ENCODE assay signal across 10 cellular contexts in genomic region chr1:234231061-234231892, GRCh38.
A peak's percentile ranks its signal among the peaks of the same experiment; 100 is the strongest.
DNase-seq lines count a peak whose midpoint lies in the region; ATAC-seq and TF ChIP-seq lines count a peak whose summit lies in the region.
"Had no signal": no experiment of that assay in that cellular context is flagged by ENCODE, and none has a peak within 500 bp of the region (broad histone marks: within the 10 kb centered on the region; RNA-seq: fewer than 3 reads in every experiment).

No MANE protein-coding gene starts in this region.

- H3K18ac ChIP-seq in mesendoderm (ENCODE audit: low read length), result no peak overlapping the region

- TF ChIP-seq POLR2A in sigmoid colon (IDR thresholded peaks at IDR 0.05), result no peak
- no peak for TF ChIP-seq POLR2A in esophagus squamous epithelium (IDR thresholded peaks at IDR 0.05)

- H3K4me3 Mint-ChIP-seq in Caco-2 (ENCODE audit: unreplicated experiment), result no peak overlapping the region
- H3K4me3 Mint-ChIP-seq in activated T-helper 17 cell treated with anti-CD3 and anti-CD28 coated beads, Interleukin-2, amount 50 U/mL, for 72 hours, result peak overlapping the region; percentile 25
- H3K4me3 Mint-ChIP-seq: activated T-cell treated with anti-CD3 and anti-CD28 coated beads, Interleukin-2, amount 50 U/mL, for 24 hours had no signal

- WGBS in mesendoderm (ENCODE audit: extremely low coverage, insufficient coverage, low lambda C conversion rate), result no CpG with 5 or more reads among the region's 55 CpGs
- WGBS in sigmoid colon, 2 donors, result 65 to 85% methylated on average over 55 of the region's 55 CpGs
- WGBS in esophagus squamous epithelium, 2 donors, result 82 to 87% methylated on average over 16 to 27 of the region's 55 CpGs

- peak; percentile 47 for ATAC-seq in activated T-helper 17 cell treated with anti-CD3 and anti-CD28 coated beads, Interleukin-2, amount 50 U/mL, for 72 hours (replicated peaks)
- ATAC-seq in HG03469 (IDR thresholded peaks at IDR 0.05; ENCODE audit: unreplicated experiment), result no peak

- peak overlapping the region; percentile 27 for H3K9ac ChIP-seq in mesendoderm (ENCODE audit: low read length)

- H2BK15ac ChIP-seq in mesendoderm (replicated peaks; ENCODE audit: low read depth), result no peak overlapping the region

- peaks cover 6% of the 10 kb centered on the region for H3K4me1 Mint-ChIP-seq in Caco-2 (ENCODE audit: low read depth, unreplicated experiment)
- no peaks in the 10 kb centered on the region for H3K4me1 Mint-ChIP-seq in activated T-helper 17 cell treated with anti-CD3 and anti-CD28 coated beads, Interleukin-2, amount 50 U/mL, for 72 hours

- no peaks in the 10 kb centered on the region for H3K79me2 ChIP-seq in mesendoderm (ENCODE audit: control insufficient read depth, insufficient read depth, low read length)

- BruUV-seq in Caco-2 (replicated peaks; lab: Mats Ljungman, UMichigan), result no TSS peak

- H3K23ac ChIP-seq in mesendoderm (ENCODE audit: low read length), result peak overlapping the region; percentile 15

- no peak overlapping the region for H4K5ac ChIP-seq in mesendoderm (ENCODE audit: low read length)

- no peak overlapping the region for H3K4ac ChIP-seq in mesendoderm (ENCODE audit: low read depth, low read length)

- no peaks in the 10 kb centered on the region; the same call in 1 of the 2 replicates for H3K27me3 ChIP-seq in Caco-2 (replicated peaks; ENCODE audit: control insufficient read depth, insufficient read depth, low read length)
- no peaks in the 10 kb centered on the region for H3K27me3 ChIP-seq in H7 (ENCODE audit: control insufficient read depth, insufficient read depth, low read length)
- no peaks in the 10 kb centered on the region for H3K27me3 ChIP-seq in mesendoderm (ENCODE audit: insufficient read depth, low read length, poor library complexity)
- peaks cover 0 to 24% (median 0%) of the 10 kb centered on the region in 3 donors for H3K27me3 ChIP-seq in sigmoid colon
- H3K27me3 ChIP-seq in esophagus squamous epithelium, result peaks cover 0 to 48% (median 0%) of the 10 kb centered on the region in 4 donors

- no peak overlapping the region for H3K27ac ChIP-seq in mesendoderm (ENCODE audit: low read depth, low read length)
- no peak overlapping the region for H3K27ac ChIP-seq in sigmoid colon
- no peak overlapping the region for H3K27ac ChIP-seq in esophagus squamous epithelium

- peak overlapping the region; percentile 58 for H2BK5ac ChIP-seq in mesendoderm (ENCODE audit: low read length)

- no peaks in the 10 kb centered on the region for H3K36me3 Mint-ChIP-seq in Caco-2 (ENCODE audit: insufficient read depth, unreplicated experiment)
- no peaks in the 10 kb centered on the region for H3K36me3 Mint-ChIP-seq in activated T-helper 17 cell treated with anti-CD3 and anti-CD28 coated beads, Interleukin-2, amount 50 U/mL, for 72 hours (ENCODE audit: low read depth)

- H3K36me3 ChIP-seq in Caco-2 (ENCODE audit: control insufficient read depth, insufficient read depth, low read length) (no peaks in the 10 kb centered on the region), H7 (replicated peaks; ENCODE audit: control insufficient read depth, insufficient read depth, low read length) (no peaks in the 10 kb centered on the region), mesendoderm (ENCODE audit: control insufficient read depth, insufficient read depth, low read length) (no peaks in the 10 kb centered on the region), sigmoid colon (no peaks in the 10 kb centered on the region), esophagus squamous epithelium (no peaks in the 10 kb centered on the region)

- no peak overlapping the region for H2BK120ac ChIP-seq in mesendoderm (ENCODE audit: low read depth, low read length)

- no peak for TF ChIP-seq EP300 in sigmoid colon (IDR thresholded peaks at IDR 0.05)

- H3K56ac ChIP-seq in mesendoderm (ENCODE audit: low read length), result peak overlapping the region; percentile 62

- no peak overlapping the region for H3K4me2 ChIP-seq in mesendoderm (ENCODE audit: low read length)

- H3K4me3 ChIP-seq in Caco-2 (ENCODE audit: low read depth, low read length) (no peak overlapping the region), H7 (ENCODE audit: insufficient read depth, low read depth, low read length) (no peak overlapping the region; the same call in 1 of the 2 replicates), mesendoderm (ENCODE audit: low read length) (no peak overlapping the region), sigmoid colon (no peak overlapping the region), esophagus squamous epithelium (no peak overlapping the region)

- H3K9me3 ChIP-seq in Caco-2, result no peaks in the 10 kb centered on the region
- H3K9me3 ChIP-seq in sigmoid colon, result no peaks in the 10 kb centered on the region
- H3K9me3 ChIP-seq in esophagus squamous epithelium, result no peaks in the 10 kb centered on the region

- H3K4me1 ChIP-seq in Caco-2 (no peaks in the 10 kb centered on the region), mesendoderm (ENCODE audit: control insufficient read depth, low read depth, low read length) (peaks cover 13% of the 10 kb centered on the region), sigmoid colon (no peaks in the 10 kb centered on the region), esophagus squamous epithelium (no peaks in the 10 kb centered on the region)

- no peak overlapping the region for H2AK5ac ChIP-seq in mesendoderm (ENCODE audit: low read length)

- H3K79me1 ChIP-seq in mesendoderm (ENCODE audit: low read length), result no peaks in the 10 kb centered on the region

- DNase-seq in Caco-2 (peak in 1 of 2 experiments; percentile 17), H7 (peak; percentile 88), mesendoderm (no peak), sigmoid colon (no peak), esophagus squamous epithelium (lab: John Stamatoyannopoulos, UW) (no peak), NCI-H146 treated with DMSO at 0.1 percent for 48 hours (lab: John Stamatoyannopoulos, UW; ENCODE audit: unreplicated experiment) (no peak)
- DNase-seq: activated T-cell treated with anti-CD3 and anti-CD28 coated beads, Interleukin-2, amount 50 U/mL, for 24 hours; occipital lobe had no signal

- peaks cover 36% of the 10 kb centered on the region for H3K27me3 Mint-ChIP-seq in Caco-2 (ENCODE audit: insufficient read depth, unreplicated experiment)
- peaks cover 37% of the 10 kb centered on the region for H3K27me3 Mint-ChIP-seq in activated T-helper 17 cell treated with anti-CD3 and anti-CD28 coated beads, Interleukin-2, amount 50 U/mL, for 72 hours

- H3K27ac Mint-ChIP-seq in Caco-2 (ENCODE audit: unreplicated experiment), result no peak overlapping the region
- no peak overlapping the region for H3K27ac Mint-ChIP-seq in activated T-helper 17 cell treated with anti-CD3 and anti-CD28 coated beads, Interleukin-2, amount 50 U/mL, for 72 hours
- H3K27ac Mint-ChIP-seq: activated T-cell treated with anti-CD3 and anti-CD28 coated beads, Interleukin-2, amount 50 U/mL, for 24 hours had no signal

- intact Hi-C loops in Caco-2 (cut with micrococcal nuclease; ENCODE audit: unreplicated experiment) (no loop called here), sigmoid colon (cut with DNase I) (no loop called here), esophagus squamous epithelium (cut with DNase I) (no loop called here)

- CTCF ChIA-PET in Caco-2 (lab: Charles Lee), result no interaction called here

- H4K8ac ChIP-seq in mesendoderm (ENCODE audit: low read depth, low read length), result no peak overlapping the region

- H3K9me3 Mint-ChIP-seq in Caco-2 (ENCODE audit: unreplicated experiment), result no peaks in the 10 kb centered on the region
- no peaks in the 10 kb centered on the region for H3K9me3 Mint-ChIP-seq in activated T-helper 17 cell treated with anti-CD3 and anti-CD28 coated beads, Interleukin-2, amount 50 U/mL, for 72 hours
- H3K9me3 Mint-ChIP-seq: activated T-cell treated with anti-CD3 and anti-CD28 coated beads, Interleukin-2, amount 50 U/mL, for 24 hours had no signal

- POLR2A ChIA-PET in Caco-2 (lab: Charles Lee), result no interaction called here

- TF ChIP-seq CTCF in Caco-2 (IDR thresholded peaks at IDR 0.05; ENCODE audit: insufficient read depth in 1 of 2, low read depth in 1 of 2, low read length in 1 of 2, severe bottlenecking in 1 of 2, unreplicated experiment in 1 of 2) (peak; percentile 9 to 36), sigmoid colon (IDR thresholded peaks at IDR 0.05) (no peak), esophagus squamous epithelium (IDR thresholded peaks at IDR 0.05) (no peak)

Comparison
In these comparisons a context has a peak if more than half of its experiments do, and no peak if none do; other contexts are left out.
1. CTCF ChIP-seq: peak in Caco-2 (2 of 2); none in sigmoid colon (0 of 4) and esophagus squamous epithelium (0 of 6).